9 cellular contexts compared by ENCODE assay signal in the genomic region with DNA sequence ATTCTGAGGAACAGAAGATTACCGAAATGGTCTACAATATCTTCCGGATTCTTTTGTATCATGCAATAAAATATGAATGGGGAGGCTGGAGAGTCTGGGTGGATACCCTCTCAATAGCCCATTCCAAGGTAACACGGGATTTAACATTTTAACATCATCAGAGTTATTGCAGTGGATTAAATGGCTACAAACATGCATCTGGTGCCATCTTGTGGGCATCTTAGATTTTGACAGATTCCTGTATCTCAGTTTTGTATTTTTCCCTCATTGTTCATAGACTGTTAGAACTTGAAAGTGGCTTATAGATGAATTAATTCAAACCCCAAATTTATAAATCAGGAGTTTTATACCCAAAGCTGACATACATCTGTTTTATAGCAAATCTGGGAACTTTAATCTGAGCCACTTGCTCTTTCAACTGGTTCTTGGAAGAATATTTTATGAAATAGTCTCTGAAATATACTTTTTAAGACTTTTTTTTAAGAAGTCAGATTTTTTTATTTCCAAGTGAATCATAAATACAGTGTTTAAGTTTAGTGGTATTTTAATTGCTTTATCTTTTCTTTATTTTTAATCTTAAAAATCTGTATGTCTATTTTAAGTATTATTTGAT.
DNase-seq lines count a peak whose midpoint lies in the region; ATAC-seq, FAIRE-seq and TF ChIP-seq lines count a peak whose summit lies in the region.
"Had no signal": no experiment of that assay in that cellular context is flagged by ENCODE, and none has a peak within 500 bp of the region (broad histone marks: within the 10 kb centered on the region; RNA-seq: fewer than 3 reads in every experiment).

No MANE protein-coding gene starts in this region.

- no peak for ATAC-seq in CD4-positive, alpha-beta T cell (ENCODE audit: poor library complexity)
- ATAC-seq in GM18519 (IDR thresholded peaks at IDR 0.05; ENCODE audit: low FRiP score, unreplicated experiment) (peak; percentile 64), HG03095 (IDR thresholded peaks at IDR 0.05; ENCODE audit: unreplicated experiment) (peak; percentile 51)
- no peak for ATAC-seq in effector memory CD8-positive, alpha-beta T cell (replicated peaks)

- H3K36me3 Mint-ChIP-seq in CD4-positive, alpha-beta T cell (ENCODE audit: low read depth): no peaks in the 10 kb centered on the region
- H3K36me3 Mint-ChIP-seq in astrocyte (ENCODE audit: low read depth, unreplicated experiment): no peaks in the 10 kb centered on the region
- no peaks in the 10 kb centered on the region for H3K36me3 Mint-ChIP-seq in effector memory CD8-positive, alpha-beta T cell (ENCODE audit: insufficient read depth)

- no peak for DNase-seq in CD4-positive, alpha-beta T cell
- DNase-seq in NCI-H526 treated with DMSO at 0.1 percent for 48 hours (lab: John Stamatoyannopoulos, UW) (peak; percentile 70), astrocyte (ENCODE audit: low read depth) (peak; percentile 22), iPS DF 6.9 (ENCODE audit: low read depth, low spot score) (peak; percentile 33), stomach (no peak)
- no peak for DNase-seq in effector memory CD8-positive, alpha-beta T cell

- H3K9ac ChIP-seq in astrocyte (ENCODE audit: low read length): no peak overlapping the region

- no peaks in the 10 kb centered on the region for H3K9me3 Mint-ChIP-seq in CD4-positive, alpha-beta T cell
- H3K9me3 Mint-ChIP-seq in astrocyte (ENCODE audit: unreplicated experiment): no peaks in the 10 kb centered on the region
- no peaks in the 10 kb centered on the region for H3K9me3 Mint-ChIP-seq in effector memory CD8-positive, alpha-beta T cell

- POLR2A ChIA-PET in CD4-positive, alpha-beta T cell (lab: Charles Lee): no interaction called here

- no peaks in the 10 kb centered on the region for H3K36me3 ChIP-seq in astrocyte (ENCODE audit: insufficient read depth, low read length)
- no peaks in the 10 kb centered on the region for H3K36me3 ChIP-seq in iPS DF 6.9 (ENCODE audit: control insufficient read depth, insufficient read depth, low read length)
- H3K36me3 ChIP-seq in stomach: peaks cover 0 to 4% (median 0%) of the 10 kb centered on the region in 4 donors
- H3K36me3 ChIP-seq: SJSA1 had no signal

- H3K27ac Mint-ChIP-seq in CD4-positive, alpha-beta T cell: no peak overlapping the region
- H3K27ac Mint-ChIP-seq in astrocyte (ENCODE audit: unreplicated experiment): peak overlapping the region; percentile 35
- no peak overlapping the region for H3K27ac Mint-ChIP-seq in effector memory CD8-positive, alpha-beta T cell

- no CpG with 5 or more reads among the region's 3 CpGs for WGBS in iPS DF 6.9 (ENCODE audit: insufficient coverage, insufficient read length)
- 39 to 54% (median 48%) methylated on average over 3 of the region's 3 CpGs for WGBS in stomach, 5 donors

- intact Hi-C loops in CD4-positive, alpha-beta T cell (cut with DNase I, micrococcal nuclease): loop anchor here (5.0 to 10.0 kb wide), 2 partner anchors 1352 to 1355 kb away; no protein-coding TSS in a partner anchor
- intact Hi-C loops in stomach (cut with DNase I; ENCODE audit: low total_unique reads): loop anchor here (10.0 kb wide), 1 partner anchor 1222 kb away; no protein-coding TSS in a partner anchor

- H3K27me3 Mint-ChIP-seq in CD4-positive, alpha-beta T cell: no peaks in the 10 kb centered on the region
- no peaks in the 10 kb centered on the region for H3K27me3 Mint-ChIP-seq in astrocyte (ENCODE audit: low read depth, unreplicated experiment)
- no peaks in the 10 kb centered on the region for H3K27me3 Mint-ChIP-seq in effector memory CD8-positive, alpha-beta T cell

- no peaks in the 10 kb centered on the region for H4K20me1 ChIP-seq in astrocyte (ENCODE audit: insufficient read depth, low read length)

- H3K9me3 ChIP-seq in CD4-positive, alpha-beta T cell (ENCODE audit: control insufficient read depth, low read length): no peaks in the 10 kb centered on the region
- no peaks in the 10 kb centered on the region for H3K9me3 ChIP-seq in astrocyte (ENCODE audit: insufficient read depth, low read depth, low read length)
- H3K9me3 ChIP-seq in iPS DF 6.9 (ENCODE audit: control insufficient read depth, insufficient read depth, low read length): no peaks in the 10 kb centered on the region
- H3K9me3 ChIP-seq in stomach: no peaks in the 10 kb centered on the region
- H3K9me3 ChIP-seq: SJSA1 had no signal

- H3K4me1 ChIP-seq in astrocyte (ENCODE audit: insufficient read depth, low read length): no peaks in the 10 kb centered on the region
- H3K4me1 ChIP-seq in iPS DF 6.9 (ENCODE audit: control insufficient read depth, insufficient read depth, low read length): no peaks in the 10 kb centered on the region
- H3K4me1 ChIP-seq in stomach: peaks cover 0 to 14% (median under 1%) of the 10 kb centered on the region in 4 donors
- H3K4me1 ChIP-seq: SJSA1 had no signal

- no peak overlapping the region for H3K4me2 ChIP-seq in astrocyte (ENCODE audit: low read length)

- no peak overlapping the region for H2AFZ ChIP-seq in astrocyte (ENCODE audit: low read depth, low read length)

- no peak for TF ChIP-seq EP300 in stomach (IDR thresholded peaks at IDR 0.05)

- no peaks in the 10 kb centered on the region for H3K27me3 ChIP-seq in CD4-positive, alpha-beta T cell (ENCODE audit: control insufficient read depth, insufficient read depth, low read length)
- H3K27me3 ChIP-seq in astrocyte (ENCODE audit: insufficient read depth, low read length) (no peaks in the 10 kb centered on the region), iPS DF 6.9 (ENCODE audit: control insufficient read depth, insufficient read depth, low read length) (no peaks in the 10 kb centered on the region), stomach (no peaks in the 10 kb centered on the region)
- H3K27me3 ChIP-seq: SJSA1 had no signal

- H3K27ac ChIP-seq in CD4-positive, alpha-beta T cell (ENCODE audit: low read depth, low read length): no peak overlapping the region
- no peak overlapping the region for H3K27ac ChIP-seq in astrocyte (ENCODE audit: low read depth, low read length)
- H3K27ac ChIP-seq in iPS DF 6.9 (ENCODE audit: low read length): no peak overlapping the region
- no peak overlapping the region for H3K27ac ChIP-seq in stomach
- H3K27ac ChIP-seq: SJSA1 had no signal

- H3K4me1 Mint-ChIP-seq in CD4-positive, alpha-beta T cell (ENCODE audit: low read depth): peaks cover under 1% of the 10 kb centered on the region
- H3K4me1 Mint-ChIP-seq in astrocyte (ENCODE audit: low read depth, unreplicated experiment): peaks cover 3% of the 10 kb centered on the region
- H3K4me1 Mint-ChIP-seq in effector memory CD8-positive, alpha-beta T cell (ENCODE audit: low read depth in 2 of 2): no peaks in the 10 kb centered on the region

- H3K79me2 ChIP-seq in astrocyte (ENCODE audit: insufficient read depth, low read length): no peaks in the 10 kb centered on the region

- no peak overlapping the region for H3K4me3 ChIP-seq in astrocyte (ENCODE audit: insufficient read depth, low read depth, low read length)
- H3K4me3 ChIP-seq in iPS DF 6.9 (ENCODE audit: low read length): no peak overlapping the region
- no peak overlapping the region for H3K4me3 ChIP-seq in stomach
- H3K4me3 ChIP-seq: SJSA1 had no signal

- peak; percentile 64 for TF ChIP-seq CTCF in CD4-positive, alpha-beta T cell (IDR thresholded peaks at IDR 0.05)
- TF ChIP-seq CTCF in astrocyte (IDR thresholded peaks at IDR 0.05; ENCODE audit: insufficient read depth, low read depth, low read length) (peak; percentile 63), stomach (IDR thresholded peaks at IDR 0.05) (peak in 5 of 7 experiments; percentile 17 to 60 (median 51))

- FAIRE-seq in astrocyte (lab: Jason Lieb, UNC): peak; percentile 90

- no peak overlapping the region for H3K4me3 Mint-ChIP-seq in CD4-positive, alpha-beta T cell
- H3K4me3 Mint-ChIP-seq in astrocyte (ENCODE audit: unreplicated experiment): no peak overlapping the region
- no peak overlapping the region for H3K4me3 Mint-ChIP-seq in effector memory CD8-positive, alpha-beta T cell

- no peak for TF ChIP-seq POLR2A in stomach (IDR thresholded peaks at IDR 0.05)

- CTCF ChIA-PET in CD4-positive, alpha-beta T cell (lab: Charles Lee): no interaction called here

Comparison
In these comparisons a context has a peak if more than half of its experiments do, and no peak if none do; other contexts are left out.
1. ATAC-seq: peak in GM18519 (single experiment) and HG03095 (single experiment); none in CD4-positive, alpha-beta T cell (single experiment) and effector memory CD8-positive, alpha-beta T cell (single experiment).
2. DNase-seq: peak in NCI-H526 treated with DMSO at 0.1 percent for 48 hours (single experiment), astrocyte (single experiment) and iPS DF 6.9 (single experiment); none in CD4-positive, alpha-beta T cell (0 of 10), stomach (single experiment) and effector memory CD8-positive, alpha-beta T cell (0 of 3).
3. Peak in every context shown above with its lines, with median percentiles within 50 percentile points of each other: CTCF ChIP-seq.